7 cellular contexts compared by ENCODE assay signal in the genomic region with DNA sequence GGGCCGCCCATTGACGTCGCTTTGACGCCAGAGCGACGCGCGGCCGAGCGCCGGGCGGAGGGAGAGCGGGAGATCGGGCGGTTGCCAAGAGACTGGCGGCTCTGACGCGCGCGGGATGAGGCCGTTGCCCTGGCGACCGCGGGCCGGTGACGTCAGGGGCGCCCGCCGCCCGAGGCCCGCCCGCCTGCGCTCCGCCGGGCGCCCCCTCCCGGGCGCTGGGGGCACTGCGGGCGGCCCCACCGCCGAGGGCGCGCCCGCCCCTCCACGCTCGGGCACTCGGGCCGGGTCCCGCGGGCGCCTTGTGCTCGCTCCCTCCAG. TPM values are rescaled to one million over a fixed set of nuclear protein-coding genes. Genes with fewer than 3 reads are reported as not detected.
DNase-seq lines count a peak whose midpoint lies in the region; ATAC-seq, FAIRE-seq and TF ChIP-seq lines count a peak whose summit lies in the region.
"Not testable (repeated sequence)": the region's sequence is repeated elsewhere in the genome, so short reads cannot be mapped to it uniquely, and the experiment has no call there.

No MANE protein-coding gene starts in this region.

- not testable (repeated sequence) for H3K4me2 ChIP-seq in GM12878 (ENCODE audit: control insufficient read depth, insufficient read depth)

- CTCF ChIA-PET in GM12878 (lab: Yijun Ruan, JAX), result not testable (repeated sequence)

- H4K20me1 ChIP-seq in GM12878 (ENCODE audit: control insufficient read depth, insufficient read depth), result not testable (repeated sequence)

- SMC1A ChIA-PET in GM12878 (lab: Charles Lee; ENCODE audit: uncharacterized antibody, unreplicated experiment), result not testable (repeated sequence)

- not testable (repeated sequence) for H3K27me3 ChIP-seq in GM12878 (replicated peaks in 1 of 2; ENCODE audit: control insufficient read depth in 2 of 2, insufficient read depth in 2 of 2, low read length in 1 of 2); lung (ENCODE audit: control insufficient read depth, insufficient read depth)

- WGBS in GM12878 (ENCODE audit: insufficient coverage, insufficient replicate concordance, low lambda C conversion rate, missing lambda C conversion rate), result no CpG with 5 or more reads among the region's 53 CpGs
- no CpG with 5 or more reads among the region's 53 CpGs for WGBS in lung, 2 donors

- not testable (repeated sequence) for H3K4me3 ChIP-seq in GM12878, lung

- not testable (repeated sequence) for H3K27ac ChIP-seq in GM12878 (ENCODE audit: control insufficient read depth, insufficient read depth); lung (ENCODE audit: low read depth in 1 of 2, low read length in 1 of 2)

- FAIRE-seq in HTR-8/SVneo (lab: Jason Lieb, UNC), result peak; percentile 42
- FAIRE-seq in GM12878 (lab: Jason Lieb, UNC), result peak; percentile 59

- H2AFZ ChIP-seq in GM12878 (ENCODE audit: control insufficient read depth, low read depth, low read length), result not testable (repeated sequence)

- not testable (repeated sequence) for BruUV-seq in GM12878 (replicated peaks; lab: Mats Ljungman, UMichigan)

- not testable (repeated sequence) for H3K9ac ChIP-seq in GM12878 (ENCODE audit: control insufficient read depth, insufficient read depth, low read length)

- not testable (repeated sequence) for H3K79me2 ChIP-seq in GM12878 (ENCODE audit: control insufficient read depth, insufficient read depth, low read length)

- RAD21 ChIA-PET in GM12878 (lab: Charles Lee; ENCODE audit: unreplicated experiment), result not testable (repeated sequence)

- POLR2A ChIA-PET in GM12878 (lab: Charles Lee), result not testable (repeated sequence)

- in situ Hi-C loops in GM12878 (cut with MboI), result not testable (repeated sequence)

- TF ChIP-seq POLR2A in GM12878 (IDR thresholded peaks at IDR 0.05; ENCODE audit: low read depth, low read length), result not testable (repeated sequence)

- not testable (repeated sequence) for H3K36me3 ChIP-seq in GM12878 (ENCODE audit: control insufficient read depth in 2 of 2, insufficient read depth in 2 of 2, low read length in 1 of 2); lung (ENCODE audit: control insufficient read depth in 2 of 2, insufficient read depth in 2 of 2, low read length in 2 of 2)

- not testable (repeated sequence) for TF ChIP-seq EP300 in GM12878 (IDR thresholded peaks at IDR 0.05; ENCODE audit: borderline replicate concordance in 1 of 2, control insufficient read depth in 1 of 2, low read depth in 2 of 2, low read length in 2 of 2)

- TF ChIP-seq RAD21 in GM12878 (IDR thresholded peaks at IDR 0.05; ENCODE audit: insufficient read depth, low read depth, low read length), result not testable (repeated sequence)

- not testable (repeated sequence) for DNase-seq in HTR-8/SVneo (ENCODE audit: insufficient read length, low spot score); GM12878 (ENCODE audit: low read depth, low spot score); lung (ENCODE audit: low spot score)

- not testable (repeated sequence) for H3K9me3 ChIP-seq in GM12878 (replicated peaks; ENCODE audit: control insufficient read depth, insufficient read depth, low read length); lung (ENCODE audit: control insufficient read depth in 2 of 2, insufficient read depth in 1 of 2, low read length in 1 of 2)

- H3K4me1 ChIP-seq in GM12878 (ENCODE audit: control insufficient read depth, insufficient read depth, low read length); lung (ENCODE audit: control insufficient read depth in 2 of 2, insufficient read depth in 2 of 2, low read length in 2 of 2): not testable (repeated sequence)

- not testable (repeated sequence) for TF ChIP-seq CTCF in GM12878 (IDR thresholded peaks at IDR 0.05 in 2 of 3, conservative IDR thresholded peaks at IDR 0.05 in 1 of 3; ENCODE audit: control insufficient read depth in 2 of 3, extremely low read depth in 1 of 3, insufficient read depth in 1 of 3, low read depth in 3 of 3, low read length in 3 of 3); lung (IDR thresholded peaks at IDR 0.05; ENCODE audit: control extremely low read depth, extremely low read depth)

- ATAC-seq in GM18868 (IDR thresholded peaks at IDR 0.05; ENCODE audit: unreplicated experiment) (peak; percentile 79), GM21367 (IDR thresholded peaks at IDR 0.05; ENCODE audit: unreplicated experiment) (peak; percentile 80), HG02642 (IDR thresholded peaks at IDR 0.05; ENCODE audit: poor library complexity, unreplicated experiment) (peak; percentile 85), HG03103 (IDR thresholded peaks at IDR 0.05; ENCODE audit: low read depth, unreplicated experiment) (peak; percentile 82), GM12878 (peak; percentile 63), lung (ENCODE audit: insufficient read depth, low FRiP score) (peak; percentile 87)

- intact Hi-C loops in GM12878 (cut with micrococcal nuclease; ENCODE audit: unreplicated experiment), result not testable (repeated sequence)

RNA-seq across cellular contexts. Expression of gene SIK1, which starts 0.3 kb away (rescaled TPM):
- 10.5 and 12.9 TPM in 2 replicates for total RNA-seq in GM12878 (2013; cell fraction: nucleolus; rRNA removed)
- total RNA-seq in GM12878 (2014; rRNA removed) (0.16 and 0.40 TPM in 2 replicates), GM12878 (2014; rRNA removed; fragmentation: Illumina TruSeq; extraction: Trizol) (0.83 and 1.5 TPM in 2 replicates), GM12878 (2021) (7.0 and 7.3 TPM in 2 replicates), lung (10 to 100 TPM; 29.9 to 34.1 TPM)
- polyA plus RNA-seq in GM12878 (2011; ENCODE audit: low read depth), result 0.75 TPM
- polyA plus RNA-seq in GM12878 (2011; rRNA removed) (3.1 and 3.6 TPM in 2 replicates), GM12878 (2014; fragmentation: Illumina TruSeq; extraction: Trizol) (5.5 and 8.3 TPM in 2 replicates), GM12878 (2014; fragmentation: Nextera tagmentation; extraction: Ambion mirVana) (under 1 TPM; 0.03 to 0.05 TPM), GM12878 (2014; rRNA removed) (0.96 and 2.8 TPM in 2 replicates), GM12878 (2016; fragmentation: Nextera tagmentation; extraction: Ambion mirVana) (not detected), lung (10 to 100 TPM in 1 of 2 donors, 1 to 10 TPM in 1; 4.3 to 15.4 TPM)
- polyA plus RNA-seq in GM12878 (2011; cell fraction: cytosol; rRNA removed), result 0.33 and 1.8 TPM in 2 replicates
- 1.8 and 2.6 TPM in 2 replicates for polyA plus RNA-seq in GM12878 (2011; cell fraction: nucleus; rRNA removed)
- polyA plus RNA-seq in GM12878 (2012), result 0.56 and 1.9 TPM in 2 replicates
- 1.5 and 2.9 TPM in 2 replicates for polyA minus RNA-seq in GM12878 (2011; rRNA and poly(A)+ RNA removed)
- 5.5 and 7.7 TPM in 2 replicates for polyA minus RNA-seq in GM12878 (2011; cell fraction: cytosol; rRNA and poly(A)+ RNA removed)
- polyA minus RNA-seq in GM12878 (2011; cell fraction: nucleus; rRNA and poly(A)+ RNA removed), result 1.8 and 6.9 TPM in 2 replicates
